Comparison of ENCODE assay signal across 1 cellular context in genomic region chr12:89708793-89709156, GRCh38.
TF ChIP-seq lines count a peak whose summit lies in the region.

Gene ATP2B1, minus strand, starts transcription at chr12:89708838. Its CDS starts 52,952 bp downstream, at chr12:89655886.

TF ChIP-seq in K562, 482 proteins besides CTCF, POLR2A, EP300 and RAD21 (continued from another document):
- TF ChIP-seq ZBTB9 (CRISPR knock-in tag; IDR thresholded peaks at IDR 0.05): peak; percentile 66; the same call in 1 of the 2 replicates
- no peak for TF ChIP-seq HDGF (IDR thresholded peaks at IDR 0.05)
- TF ChIP-seq TBP (optimal IDR thresholded peaks at IDR 0.05; ENCODE audit: low read depth, low read length): peak; percentile 60
- peak; percentile 87 for TF ChIP-seq POLR2G (IDR thresholded peaks at IDR 0.05; ENCODE audit: low read depth, low read length)
- TF ChIP-seq RBFOX2 (IDR thresholded peaks at IDR 0.05; ENCODE audit: low read depth, low read length): peak; percentile 84; the same call in 1 of the 2 replicates
- TF ChIP-seq ZNF384 (IDR thresholded peaks at IDR 0.05; ENCODE audit: low read depth, low read length): no peak
- TF ChIP-seq E2F6 (IDR thresholded peaks at IDR 0.05; ENCODE audit: borderline replicate concordance in 1 of 2, extremely low read depth in 1 of 2, insufficient read depth in 1 of 2, insufficient read length in 1 of 2, low read depth in 1 of 2, low read length in 1 of 2, poor library complexity in 1 of 2, severe bottlenecking in 1 of 2): peak in 1 of 2 experiments; percentile 48
- peak; percentile 69 to 77; a peak in 2 of 4 replicates for TF ChIP-seq UBTF (IDR thresholded peaks at IDR 0.05; ENCODE audit: borderline replicate concordance in 1 of 2, low read depth in 2 of 2, low read length in 2 of 2)
- TF ChIP-seq ZNF395 (CRISPR knock-in tag; IDR thresholded peaks at IDR 0.05): 0 out of 2 replicates have a peak, but pooled peaks have one; percentile 15
- 0 out of 2 replicates have a peak, but pooled peaks have one; percentile 53 for TF ChIP-seq GABPB1 (CRISPR knock-in tag; IDR thresholded peaks at IDR 0.05)
- TF ChIP-seq MTA3 (IDR thresholded peaks at IDR 0.05; ENCODE audit: borderline replicate concordance): 0 out of 2 replicates have a peak, but pooled peaks have one; percentile 28
- no peak for TF ChIP-seq TBL1XR1 (IDR thresholded peaks at IDR 0.05; ENCODE audit: low read length in 2 of 2)
- 0 out of 2 replicates have a peak, but pooled peaks have one; percentile 12 for TF ChIP-seq GTF2F1 (IDR thresholded peaks at IDR 0.05; ENCODE audit: low read depth, low read length)
- TF ChIP-seq CREB1 (IDR thresholded peaks at IDR 0.05): no peak
- TF ChIP-seq CREB1 (CRISPR knock-in tag; IDR thresholded peaks at IDR 0.05): peak; percentile 47; the same call in 1 of the 2 replicates
- TF ChIP-seq USF1 (CRISPR knock-in tag; IDR thresholded peaks at IDR 0.05): no peak
- peak; percentile 46; the same call in 1 of the 2 replicates for TF ChIP-seq GTF2E2 (tag; IDR thresholded peaks at IDR 0.05)
- peak; percentile 82; the same call in 1 of the 2 replicates for TF ChIP-seq PHF8 (IDR thresholded peaks at IDR 0.05; ENCODE audit: borderline replicate concordance, low read length)
- TF ChIP-seq TAF1 (IDR thresholded peaks at IDR 0.05; ENCODE audit: control insufficient read depth, extremely low read depth, insufficient read depth, low read length, severe bottlenecking): peak; percentile 70
- TF ChIP-seq CXXC5 (CRISPR knock-in tag; IDR thresholded peaks at IDR 0.05): peak; percentile 79; the same call in 1 of the 2 replicates
- 0 out of 2 replicates have a peak, but pooled peaks have one; percentile 48 for TF ChIP-seq RB1 (IDR thresholded peaks at IDR 0.05; ENCODE audit: low read depth)
- TF ChIP-seq L3MBTL2 (IDR thresholded peaks at IDR 0.05): peak; percentile 49; the same call in 1 of the 2 replicates
- peak; percentile 13 to 62; a peak in 2 of 4 replicates for TF ChIP-seq SIN3A (IDR thresholded peaks at IDR 0.05; ENCODE audit: borderline replicate concordance in 2 of 2, control insufficient read depth in 1 of 2, low read depth in 2 of 2, low read length in 2 of 2)
- peak; percentile 16 for TF ChIP-seq PHF20 (IDR thresholded peaks at IDR 0.05; ENCODE audit: partially characterized antibody)
- no peak for TF ChIP-seq ZNF79 (CRISPR knock-in tag; IDR thresholded peaks at IDR 0.05; ENCODE audit: low read depth)
- no peak for TF ChIP-seq NR1H2 (CRISPR knock-in tag; IDR thresholded peaks at IDR 0.05)
- 0 out of 2 replicates have a peak, but pooled peaks have one; percentile 15 for TF ChIP-seq ZNF644 (tag; IDR thresholded peaks at IDR 0.05; ENCODE audit: low read depth)
- peak; percentile 91 for TF ChIP-seq BHLHE40 (IDR thresholded peaks at IDR 0.05; ENCODE audit: low read length)
- peak; percentile 2 for TF ChIP-seq CTCFL (IDR thresholded peaks at IDR 0.05; ENCODE audit: borderline replicate concordance, insufficient read depth, low read depth, low read length, poor library complexity, severe bottlenecking)
TF ChIP-seq in K562: peak in this region for 47.
